Comparison of ENCODE assay signal across 1 cellular context in genomic region chr13:41960700-41961697, GRCh38.
A peak's percentile ranks its signal among the peaks of the same experiment; 100 is the strongest.
TF ChIP-seq lines count a peak whose summit lies in the region.

TSS of gene VWA8 (minus strand) at chr13:41961109. CDS start at chr13:41961015, 94 bp downstream.

TF ChIP-seq in HEK293, 187 proteins besides CTCF, POLR2A, EP300 and RAD21 (continued from another document and continues in another):
- TF ChIP-seq ZBTB49 (tag by site-specific recombination; IDR thresholded peaks at IDR 0.05; ENCODE audit: low read depth) (no peak), OSR2 (tag by site-specific recombination; IDR thresholded peaks at IDR 0.05) (no peak), ZNF184 (tag by site-specific recombination; IDR thresholded peaks at IDR 0.05) (no peak), ZNF596 (tag by site-specific recombination; IDR thresholded peaks at IDR 0.05) (0 out of 2 replicates have a peak, but pooled peaks have one; percentile 38), ZSCAN4 (tag by site-specific recombination; IDR thresholded peaks at IDR 0.05) (no peak), PRDM2 (tag by site-specific recombination; IDR thresholded peaks at IDR 0.05; ENCODE audit: borderline replicate concordance) (no peak), HIC1 (tag by site-specific recombination; IDR thresholded peaks at IDR 0.05) (no peak), ZSCAN23 (tag by site-specific recombination; IDR thresholded peaks at IDR 0.05) (no peak), ZNF404 (tag by site-specific recombination; IDR thresholded peaks at IDR 0.05) (no peak), ZBTB11 (tag by site-specific recombination; conservative IDR thresholded peaks at IDR 0.05; ENCODE audit: low read depth) (peak; percentile 98), ZNF561 (tag by site-specific recombination; IDR thresholded peaks at IDR 0.05; ENCODE audit: borderline replicate concordance) (peak; percentile 86; the same call in 1 of the 2 replicates), ZNF777 (tag by site-specific recombination; IDR thresholded peaks at IDR 0.05; ENCODE audit: borderline replicate concordance) (no peak), HOXC10 (CRISPR knock-in tag; IDR thresholded peaks at IDR 0.05) (no peak), ZNF837 (tag by site-specific recombination; IDR thresholded peaks at IDR 0.05) (no peak), ZNF768 (tag by site-specific recombination; IDR thresholded peaks at IDR 0.05) (no peak), ZNF202 (tag by site-specific recombination; IDR thresholded peaks at IDR 0.05; ENCODE audit: borderline replicate concordance) (no peak), ZXDB (tag by site-specific recombination; IDR thresholded peaks at IDR 0.05) (peak; percentile 33; the same call in 1 of the 2 replicates), ZSCAN18 (tag by site-specific recombination; IDR thresholded peaks at IDR 0.05) (no peak), ZBTB1 (tag by site-specific recombination; IDR thresholded peaks at IDR 0.05) (peak; percentile 100), ZNF26 (tag by site-specific recombination; IDR thresholded peaks at IDR 0.05) (no peak), ZNF211 (tag by site-specific recombination; IDR thresholded peaks at IDR 0.05; ENCODE audit: low read depth) (no peak), ZNF776 (tag by site-specific recombination; IDR thresholded peaks at IDR 0.05; ENCODE audit: borderline replicate concordance) (no peak), REPIN1 (tag by site-specific recombination; IDR thresholded peaks at IDR 0.05; ENCODE audit: low read depth) (no peak), ZNF19 (tag by site-specific recombination; IDR thresholded peaks at IDR 0.05; ENCODE audit: low read depth) (no peak), ZNF629 (tag by site-specific recombination; IDR thresholded peaks at IDR 0.05) (peak; percentile 67), ZBTB21 (tag by site-specific recombination; IDR thresholded peaks at IDR 0.05) (0 out of 2 replicates have a peak, but pooled peaks have one; percentile 11), ZNF248 (tag by site-specific recombination; IDR thresholded peaks at IDR 0.05) (no peak), ZNF335 (tag by site-specific recombination; conservative IDR thresholded peaks at IDR 0.05) (peak; percentile 72), BCL6B (tag by site-specific recombination; IDR thresholded peaks at IDR 0.05) (no peak), ZNF449 (tag by site-specific recombination; IDR thresholded peaks at IDR 0.05) (peak; percentile 67; the same call in 1 of the 2 replicates), SP2 (tag by site-specific recombination; IDR thresholded peaks at IDR 0.05) (peak; percentile 45), ZBTB26 (tag by site-specific recombination; optimal IDR thresholded peaks at IDR 0.05) (peak; percentile 94), ZNF423 (tag by site-specific recombination; IDR thresholded peaks at IDR 0.05) (0 out of 2 replicates have a peak, but pooled peaks have one; percentile 13), ZNF473 (tag by site-specific recombination; IDR thresholded peaks at IDR 0.05) (no peak)
